Comparison of ENCODE assay signal across 25 cellular contexts in genomic region chr9:119803679-119804078, GRCh38.
"Had no signal": no experiment of that assay in that cellular context is flagged by ENCODE, and none has a peak within 500 bp of the region (broad histone marks: within the 10 kb centered on the region; RNA-seq: fewer than 3 reads in every experiment).

No MANE protein-coding gene starts in this region.

- H3K4me3 ChIP-seq: esophagus squamous epithelium, lung, mucosa of descending colon, prostate gland, sigmoid colon, skin epidermis, thoracic aorta, tibial nerve, upper lobe of left lung had no signal

- H3K36me3 ChIP-seq: esophagus squamous epithelium, prostate gland, sigmoid colon, thoracic aorta, tibial nerve, upper lobe of left lung had no signal

- H3K27ac ChIP-seq: tibial nerve, upper lobe of left lung had no signal

- DNase-seq: cerebellar nuclear complex; cortex of kidney; effector memory CD8-positive, alpha-beta T cell; erythroblast; esophagus squamous epithelium; foreskin melanocyte; kidney; mucosa of descending colon; naive thymus-derived CD8-positive, alpha-beta T cell; nephron progenitor cell; nucleus accumbens; right cardiac atrium; sigmoid colon; stimulated activated CD4-positive, alpha-beta T cell treated with anti-CD3 and anti-CD28 coated beads, Interleukin-15, amount 100 ng/mL, for 24 hours; stimulated activated CD4-positive, alpha-beta T cell treated with anti-CD3 and anti-CD28 coated beads, Interleukin-4, amount 100 ng/mL, for 1 hour; stimulated activated CD8-positive, alpha-beta memory T cell treated with anti-CD3 and anti-CD28 coated beads, Interleukin-4, amount 100 ng/mL, for 48 hours; stimulated activated naive CD4-positive, alpha-beta T cell treated with Interleukin-2 at 50 U/mL for 16 hours; upper lobe of left lung had no signal

- FAIRE-seq: endometrium, kidney, urothelium cell line had no signal

- H3K9me3 ChIP-seq: esophagus squamous epithelium, mucosa of descending colon, prostate gland, sigmoid colon, thoracic aorta, tibial nerve, upper lobe of left lung had no signal

- H3K4me1 ChIP-seq: prostate gland, tibial nerve had no signal

- H3K27me3 ChIP-seq: esophagus squamous epithelium, sigmoid colon, tibial nerve, upper lobe of left lung had no signal
